ENCODE assay signal across 1 cellular context in genomic region chr14:58899317-58899713, GRCh38.
TF ChIP-seq lines count a peak whose summit lies in the region.

No MANE protein-coding gene starts in this region.

TF ChIP-seq in SK-N-SH, 30 proteins besides CTCF, POLR2A, EP300 and RAD21 (continued from another document):
- no peak for TF ChIP-seq ZBTB33 (IDR thresholded peaks at IDR 0.05; ENCODE audit: borderline replicate concordance, low read depth)
- no peak for TF ChIP-seq MEF2A (IDR thresholded peaks at IDR 0.05; ENCODE audit: borderline replicate concordance, low read depth)
- peak; percentile 89 for TF ChIP-seq TCF12 (IDR thresholded peaks at IDR 0.05)
- TF ChIP-seq TEAD4 (IDR thresholded peaks at IDR 0.05; ENCODE audit: borderline replicate concordance, insufficient read depth): 0 out of 2 replicates have a peak, but pooled peaks have one; percentile 15
- TF ChIP-seq EZH2phosphoT487 (IDR thresholded peaks at IDR 0.05; ENCODE audit: borderline replicate concordance, low read depth): no peak
- no peak for TF ChIP-seq RXRA (IDR thresholded peaks at IDR 0.05; ENCODE audit: borderline replicate concordance, low read depth)
- TF ChIP-seq CHD2 (IDR thresholded peaks at IDR 0.05; ENCODE audit: low read length, partially characterized antibody): no peak
- no peak for TF ChIP-seq MXI1 (IDR thresholded peaks at IDR 0.05; ENCODE audit: low read depth, low read length)
- no peak for TF ChIP-seq GATA2 (CRISPR knock-in tag; IDR thresholded peaks at IDR 0.05)
- no peak for TF ChIP-seq GABPA (IDR thresholded peaks at IDR 0.05; ENCODE audit: low read depth)
